ENCODE assay signal across 27 cellular contexts in genomic region chr18:39681061-39681460, GRCh38.
A peak's percentile ranks its signal among the peaks of the same experiment; 100 is the strongest.
DNase-seq lines count a peak whose midpoint lies in the region; ATAC-seq and TF ChIP-seq lines count a peak whose summit lies in the region.
"Had no signal": no experiment of that assay in that cellular context is flagged by ENCODE, and none has a peak within 500 bp of the region (broad histone marks: within the 10 kb centered on the region; RNA-seq: fewer than 3 reads in every experiment).

No MANE protein-coding gene starts in this region.

- no peaks in the 10 kb centered on the region for H3K4me1 ChIP-seq in A673 (ENCODE audit: insufficient read depth, low read length, poor library complexity, severe bottlenecking)
- H3K4me1 ChIP-seq in GM23338 (ENCODE audit: insufficient read depth): peaks cover 32% of the 10 kb centered on the region
- H3K4me1 ChIP-seq in endocrine pancreas (ENCODE audit: control insufficient read depth, insufficient read depth, low read length): no peaks in the 10 kb centered on the region
- H3K4me1 ChIP-seq in prostate gland (replicated peaks): no peaks in the 10 kb centered on the region
- H3K4me1 ChIP-seq: gastroesophageal sphincter, right atrium auricular region, testis, uterus had no signal

- no TSS peak for BruUV-seq in A673 (replicated peaks; lab: Mats Ljungman, UMichigan)

- H2AFZ ChIP-seq in GM23338: no peak overlapping the region
- H2AFZ ChIP-seq: PC-9 had no signal

- POLR2A ChIA-PET in A673 (lab: Charles Lee; ENCODE audit: low non-redundant PET): no interaction called here

- TF ChIP-seq POLR2A in prostate gland (IDR thresholded peaks at IDR 0.05): no peak

- no peaks in the 10 kb centered on the region for H3K36me3 Mint-ChIP-seq in GM23338 (ENCODE audit: low read depth)
- H3K36me3 Mint-ChIP-seq: activated naive CD8-positive, alpha-beta T cell treated with anti-CD3 and anti-CD28 coated beads, Interleukin-2, amount 10 ng/mL, durations not matched to agents 7 days and 5 days; natural killer cell; stimulated activated naive B cell treated with anti-CD40 and anti-IgM and Interleukin-4, amounts not matched to agents 10 μg/mL and 1 μg/mL and 100 μg/mL, for 72 hours had no signal

- no peak overlapping the region for H3K4me3 ChIP-seq in A673 (ENCODE audit: low read depth, low read length, poor library complexity, severe bottlenecking)
- no peak overlapping the region for H3K4me3 ChIP-seq in GM23338
- H3K4me3 ChIP-seq in endocrine pancreas (ENCODE audit: control insufficient read depth, insufficient read depth, low read length): no peak overlapping the region
- H3K4me3 ChIP-seq in prostate gland: no peak overlapping the region
- H3K4me3 ChIP-seq: gastroesophageal sphincter, PC-9, right atrium auricular region, testis, uterus had no signal

- H3K9me3 ChIP-seq in A673 (ENCODE audit: low read depth, low read length, poor library complexity, severe bottlenecking) (no peaks in the 10 kb centered on the region), endocrine pancreas (ENCODE audit: control insufficient read depth, low read length) (no peaks in the 10 kb centered on the region), prostate gland (no peaks in the 10 kb centered on the region)
- H3K9me3 ChIP-seq: gastroesophageal sphincter, right atrium auricular region, testis, uterus had no signal

- no peaks in the 10 kb centered on the region for H3K27me3 Mint-ChIP-seq in GM23338 (ENCODE audit: insufficient read depth, low read depth, poor library complexity)
- H3K27me3 Mint-ChIP-seq: activated CD4-positive, alpha-beta memory T cell treated with anti-CD3 and anti-CD28 coated beads, Interleukin-2, amount 10 ng/mL, durations not matched to agents 7 days and 5 days; activated naive CD8-positive, alpha-beta T cell treated with anti-CD3 and anti-CD28 coated beads, Interleukin-2, amount 10 ng/mL, durations not matched to agents 7 days and 5 days; stimulated activated naive B cell treated with anti-CD40 and anti-IgM and Interleukin-4, amounts not matched to agents 10 μg/mL and 1 μg/mL and 100 μg/mL, for 72 hours had no signal

- peak overlapping the region; percentile 14 for H3K9ac ChIP-seq in endocrine pancreas (ENCODE audit: control insufficient read depth, insufficient read depth, low read length)

- TF ChIP-seq CTCF in A673 (conservative IDR thresholded peaks at IDR 0.05; ENCODE audit: low read depth, low read length): 0 out of 2 replicates have a peak, but pooled peaks have one; percentile 8
- TF ChIP-seq CTCF in GM23338 (conservative IDR thresholded peaks at IDR 0.05; ENCODE audit: low read depth in 2 of 2): peak in 1 of 2 experiments; percentile 43; a peak in 2 of 4 replicates
- TF ChIP-seq CTCF in prostate gland (IDR thresholded peaks at IDR 0.05): no peak

- peaks cover 16% of the 10 kb centered on the region for H3K4me1 Mint-ChIP-seq in GM23338
- H3K4me1 Mint-ChIP-seq: activated CD4-positive, alpha-beta memory T cell treated with anti-CD3 and anti-CD28 coated beads, Interleukin-2, amount 10 ng/mL, durations not matched to agents 7 days and 5 days; activated naive CD8-positive, alpha-beta T cell treated with anti-CD3 and anti-CD28 coated beads, Interleukin-2, amount 10 ng/mL, durations not matched to agents 7 days and 5 days; natural killer cell; stimulated activated naive B cell treated with anti-CD40 and anti-IgM and Interleukin-4, amounts not matched to agents 10 μg/mL and 1 μg/mL and 100 μg/mL, for 72 hours had no signal

- DNase-seq in A673 (ENCODE audit: low spot score) (no peak), GM23338 (ENCODE audit: low spot score) (peak; percentile 17), NCI-H69 (lab: John Stamatoyannopoulos, UW) (peak; percentile 63), T-helper 9 cell (no peak), prostate gland (ENCODE audit: low spot score) (no peak)
- DNase-seq in stimulated activated naive CD8-positive, alpha-beta T cell treated with anti-CD3 and anti-CD28 coated beads, Interleukin-15, Interleukin-2, amounts not matched to agents 100 U/mL and 50 U/mL, for 24 hours: no peak
- DNase-seq: activated CD4-positive, alpha-beta memory T cell treated with anti-CD3 and anti-CD28 coated beads, Interleukin-2, amount 10 ng/mL, durations not matched to agents 7 days and 5 days; activated CD4-positive, CD25-positive, alpha-beta regulatory T cell treated with anti-CD3 and anti-CD28 coated beads, Interleukin-2, amount 50 U/mL, for 72 hours; activated effector memory CD4-positive, alpha-beta T cell treated with Interleukin-2 at 50 U/mL for 16 hours; activated naive CD8-positive, alpha-beta T cell treated with anti-CD3 and anti-CD28 coated beads, Interleukin-2, amount 10 ng/mL, durations not matched to agents 7 days and 5 days; effector CD4-positive, alpha-beta T cell; left ventricle myocardium superior; midbrain; natural killer cell; NCI-H1048; PC-9; SIG-M5; stimulated activated CD4-positive, alpha-beta T cell treated with anti-CD3 and anti-CD28 coated beads, Interleukin-4, amount 100 ng/mL, for 1 hour; stimulated activated naive B cell treated with anti-CD40 and anti-IgM and Interleukin-4, amounts not matched to agents 10 μg/mL and 1 μg/mL and 100 μg/mL, for 72 hours; T-helper 1 cell; testis; uterus had no signal

- H3K36me3 ChIP-seq in A673 (ENCODE audit: insufficient read depth, low read length, poor library complexity, severe bottlenecking) (no peaks in the 10 kb centered on the region), GM23338 (ENCODE audit: insufficient read depth) (no peaks in the 10 kb centered on the region), endocrine pancreas (ENCODE audit: control insufficient read depth, insufficient read depth, low read length) (no peaks in the 10 kb centered on the region), prostate gland (no peaks in the 10 kb centered on the region)
- H3K36me3 ChIP-seq: gastroesophageal sphincter, right atrium auricular region, uterus had no signal

- 53% methylated on average over 4 of the region's 4 CpGs for WGBS in prostate gland

- no peak overlapping the region for H3K27ac Mint-ChIP-seq in GM23338
- H3K27ac Mint-ChIP-seq: activated CD4-positive, alpha-beta memory T cell treated with anti-CD3 and anti-CD28 coated beads, Interleukin-2, amount 10 ng/mL, durations not matched to agents 7 days and 5 days; activated naive CD8-positive, alpha-beta T cell treated with anti-CD3 and anti-CD28 coated beads, Interleukin-2, amount 10 ng/mL, durations not matched to agents 7 days and 5 days; natural killer cell; stimulated activated naive B cell treated with anti-CD40 and anti-IgM and Interleukin-4, amounts not matched to agents 10 μg/mL and 1 μg/mL and 100 μg/mL, for 72 hours had no signal

- no peak overlapping the region for H3K4me3 Mint-ChIP-seq in GM23338
- H3K4me3 Mint-ChIP-seq: activated CD4-positive, alpha-beta memory T cell treated with anti-CD3 and anti-CD28 coated beads, Interleukin-2, amount 10 ng/mL, durations not matched to agents 7 days and 5 days; activated naive CD8-positive, alpha-beta T cell treated with anti-CD3 and anti-CD28 coated beads, Interleukin-2, amount 10 ng/mL, durations not matched to agents 7 days and 5 days; natural killer cell; stimulated activated naive B cell treated with anti-CD40 and anti-IgM and Interleukin-4, amounts not matched to agents 10 μg/mL and 1 μg/mL and 100 μg/mL, for 72 hours had no signal

- H3K9me2 ChIP-seq in GM23338 (ENCODE audit: insufficient read depth): no peaks in the 10 kb centered on the region

- no peak for ATAC-seq in GM23338
- no peak for ATAC-seq in stimulated activated naive CD8-positive, alpha-beta T cell treated with anti-CD3 and anti-CD28 coated beads, Interleukin-15, Interleukin-2, amounts not matched to agents 100 U/mL and 50 U/mL, for 24 hours
- ATAC-seq: esophagus mucosa; gastroesophageal sphincter; left ventricle myocardium superior; natural killer cell; stimulated activated naive B cell treated with anti-CD40 and anti-IgM and Interleukin-4, amounts not matched to agents 10 μg/mL and 1 μg/mL and 100 μg/mL, for 72 hours had no signal

- H3K27me3 ChIP-seq in A673 (replicated peaks; ENCODE audit: insufficient read depth, low read depth, low read length, poor library complexity) (no peaks in the 10 kb centered on the region), GM23338 (ENCODE audit: insufficient read depth) (no peaks in the 10 kb centered on the region), endocrine pancreas (ENCODE audit: control insufficient read depth, insufficient read depth, low read length) (no peaks in the 10 kb centered on the region), prostate gland (replicated peaks; ENCODE audit: insufficient read depth) (no peaks in the 10 kb centered on the region)
- H3K27me3 ChIP-seq: gastroesophageal sphincter, right atrium auricular region, testis, uterus had no signal

- no peak overlapping the region for H3K27ac ChIP-seq in A673 (ENCODE audit: low read depth, low read length, poor library complexity, severe bottlenecking)
- peak overlapping the region; percentile 40; the same call in 1 of the 2 replicates for H3K27ac ChIP-seq in GM23338 (ENCODE audit: low read depth)
- no peak overlapping the region for H3K27ac ChIP-seq in prostate gland
- H3K27ac ChIP-seq: C4-2B, gastroesophageal sphincter, PC-9, right atrium auricular region, testis, uterus had no signal

- no peaks in the 10 kb centered on the region for H3K9me3 Mint-ChIP-seq in GM23338
- H3K9me3 Mint-ChIP-seq: activated naive CD8-positive, alpha-beta T cell treated with anti-CD3 and anti-CD28 coated beads, Interleukin-2, amount 10 ng/mL, durations not matched to agents 7 days and 5 days; stimulated activated naive B cell treated with anti-CD40 and anti-IgM and Interleukin-4, amounts not matched to agents 10 μg/mL and 1 μg/mL and 100 μg/mL, for 72 hours had no signal

- intact Hi-C loops in A673 (cut with micrococcal nuclease; ENCODE audit: unreplicated experiment): no loop called here
- intact Hi-C loops in prostate gland (cut with DNase I): no loop called here

- no peak overlapping the region for H3K4me2 ChIP-seq in GM23338
- H3K4me2 ChIP-seq: PC-9 had no signal

- CTCF ChIA-PET in A673 (lab: Charles Lee): no interaction called here

- H3K79me2 ChIP-seq in GM23338 (replicated peaks; ENCODE audit: insufficient read depth): peaks cover 10% of the 10 kb centered on the region

- H3F3A ChIP-seq in GM23338 (replicated peaks; ENCODE audit: low read depth): no peaks in the 10 kb centered on the region

- no peaks in the 10 kb centered on the region for H4K20me1 ChIP-seq in GM23338 (replicated peaks; ENCODE audit: insufficient read depth)

TF ChIP-seq in GM23338, 12 proteins besides CTCF, POLR2A, EP300 and RAD21:
- no peak for TF ChIP-seq STAT1 (IDR thresholded peaks at IDR 0.05; ENCODE audit: unreplicated experiment)

Comparison
In these comparisons a context has a peak if more than half of its experiments do, and no peak if none do; other contexts are left out.
1. DNase-seq: peak in GM23338 (single experiment) and NCI-H69 (single experiment); none in A673 (single experiment), T-helper 9 cell (single experiment), stimulated activated naive CD8-positive, alpha-beta T cell treated with anti-CD3 and anti-CD28 coated beads, Interleukin-15, Interleukin-2, amounts not matched to agents 100 U/mL and 50 U/mL, for 24 hours (single experiment) and prostate gland (single experiment).